Comparison of ENCODE assay signal across 8 cellular contexts in genomic region chr22:43060213-43060612, GRCh38. TPM values are rescaled to one million over a fixed set of nuclear protein-coding genes. Genes with fewer than 3 reads are reported as not detected.
DNase-seq lines count a peak whose midpoint lies in the region; ATAC-seq and TF ChIP-seq lines count a peak whose summit lies in the region.

No MANE protein-coding gene starts in this region.

- H3K4me3 Mint-ChIP-seq in MCF 10A (ENCODE audit: unreplicated experiment): no peak overlapping the region
- no peak overlapping the region for H3K4me3 Mint-ChIP-seq in naive thymus-derived CD4-positive, alpha-beta T cell

- H3K4me1 ChIP-seq in left ventricle myocardium inferior: no peaks in the 10 kb centered on the region
- H3K4me1 ChIP-seq in naive thymus-derived CD4-positive, alpha-beta T cell (ENCODE audit: control insufficient read depth in 2 of 2, insufficient read depth in 2 of 2, low read length in 2 of 2): no peaks in the 10 kb centered on the region

- intact Hi-C loops in left ventricle myocardium inferior (cut with micrococcal nuclease) (no loop called here), Right ventricle myocardium inferior (cut with DNase I) (no loop called here), MCF 10A (cut with micrococcal nuclease) (no loop called here)
- intact Hi-C loops in naive thymus-derived CD4-positive, alpha-beta T cell (cut with micrococcal nuclease): no loop called here

- H3K27ac Mint-ChIP-seq in MCF 10A (ENCODE audit: low read depth, unreplicated experiment): no peak overlapping the region
- no peak overlapping the region for H3K27ac Mint-ChIP-seq in naive thymus-derived CD4-positive, alpha-beta T cell

- no TSS peak for BruUV-seq in MCF 10A (replicated peaks; lab: Mats Ljungman, UMichigan)

- no peaks in the 10 kb centered on the region for H3K27me3 Mint-ChIP-seq in MCF 10A (ENCODE audit: insufficient read depth, unreplicated experiment)
- no peaks in the 10 kb centered on the region for H3K27me3 Mint-ChIP-seq in naive thymus-derived CD4-positive, alpha-beta T cell

- POLR2A ChIA-PET in RWPE1 (lab: Yijun Ruan, JAX; ENCODE audit: low non-redundant PET): no interaction called here
- POLR2A ChIA-PET in MCF 10A (lab: Yijun Ruan, JAX): interaction anchor here (0.9 kb wide), 1 partner anchor 45 kb away, joined by 6 read pairs; the partner anchor contains the start of gene PACSIN2
- POLR2A ChIA-PET in naive thymus-derived CD4-positive, alpha-beta T cell (lab: Charles Lee): no interaction called here

- CTCF ChIA-PET in RWPE1 (lab: Yijun Ruan, JAX): interaction anchor here (0.6 to 1.1 kb wide), 6 partner anchors 10 to 459 kb away, joined by 3 to 5 read pairs (median 3); no protein-coding TSS in a partner anchor
- CTCF ChIA-PET in MCF 10A (lab: Yijun Ruan, JAX): interaction anchor here (0.6 to 1.5 kb wide), 9 partner anchors 13 to 406 kb away, joined by 3 to 6 read pairs (median 4); no protein-coding TSS in a partner anchor
- CTCF ChIA-PET in naive thymus-derived CD4-positive, alpha-beta T cell (lab: Charles Lee): interaction anchor here (0.5 kb wide), 1 partner anchor 27 kb away, joined by 5 read pairs; no protein-coding TSS in a partner anchor

- TF ChIP-seq CTCF in left ventricle myocardium inferior (IDR thresholded peaks at IDR 0.05; ENCODE audit: borderline replicate concordance): peak; percentile 56
- peak; percentile 57 for TF ChIP-seq CTCF in RWPE1 (conservative IDR thresholded peaks at IDR 0.05; ENCODE audit: low read depth)
- peak; percentile 63 for TF ChIP-seq CTCF in MCF 10A (IDR thresholded peaks at IDR 0.05; ENCODE audit: unreplicated experiment)

- H3K36me3 Mint-ChIP-seq in MCF 10A (ENCODE audit: insufficient read depth, unreplicated experiment): peaks cover 7% of the 10 kb centered on the region
- peaks cover 1 to 42% (median 16%) of the 10 kb centered on the region in 5 donors for H3K36me3 Mint-ChIP-seq in naive thymus-derived CD4-positive, alpha-beta T cell

- H3K36me3 ChIP-seq in left ventricle myocardium inferior: peaks cover 38% of the 10 kb centered on the region
- peaks cover 0 to 42% (median 0%) of the 10 kb centered on the region in 3 experiments for H3K36me3 ChIP-seq in naive thymus-derived CD4-positive, alpha-beta T cell (ENCODE audit: control insufficient read depth in 2 of 3, insufficient read depth in 3 of 3, low read length in 3 of 3)

- H3K9me3 ChIP-seq in left ventricle myocardium inferior (replicated peaks): no peaks in the 10 kb centered on the region
- no peaks in the 10 kb centered on the region for H3K9me3 ChIP-seq in naive thymus-derived CD4-positive, alpha-beta T cell (ENCODE audit: control insufficient read depth in 2 of 3, low read length in 3 of 3)

- H3K27me3 ChIP-seq in left ventricle myocardium inferior (ENCODE audit: low read depth): no peaks in the 10 kb centered on the region
- no peaks in the 10 kb centered on the region for H3K27me3 ChIP-seq in naive thymus-derived CD4-positive, alpha-beta T cell (ENCODE audit: control insufficient read depth in 2 of 2, insufficient read depth in 2 of 2, low read length in 2 of 2)

- H3K4me1 Mint-ChIP-seq in MCF 10A (ENCODE audit: insufficient read depth, unreplicated experiment): no peaks in the 10 kb centered on the region
- H3K4me1 Mint-ChIP-seq in naive thymus-derived CD4-positive, alpha-beta T cell: no peaks in the 10 kb centered on the region

- H3K9me3 Mint-ChIP-seq in MCF 10A (ENCODE audit: unreplicated experiment): no peaks in the 10 kb centered on the region
- H3K9me3 Mint-ChIP-seq in naive thymus-derived CD4-positive, alpha-beta T cell: no peaks in the 10 kb centered on the region

- DNase-seq in left ventricle myocardium inferior: no peak
- DNase-seq in Right ventricle myocardium inferior (ENCODE audit: missing footprints): no peak
- no peak for DNase-seq in RWPE1 (ENCODE audit: low spot score)
- DNase-seq in MCF 10A (ENCODE audit: unreplicated experiment): peak; percentile 32
- DNase-seq in naive thymus-derived CD4-positive, alpha-beta T cell: peak in 5 of 9 donors; percentile 8 to 67 (median 19)
- no peak for DNase-seq in HCEC 1CT
- no peak for DNase-seq in activated gamma-delta T cell treated with Interleukin-2 at 50 U/mL for 16 hours

- no peak overlapping the region for H3K4me3 ChIP-seq in left ventricle myocardium inferior
- no peak overlapping the region for H3K4me3 ChIP-seq in naive thymus-derived CD4-positive, alpha-beta T cell (ENCODE audit: low read length)

- ATAC-seq in Right ventricle myocardium inferior: no peak
- peak; percentile 53 for ATAC-seq in naive thymus-derived CD4-positive, alpha-beta T cell
- no peak for ATAC-seq in HG02840 (IDR thresholded peaks at IDR 0.05; ENCODE audit: low FRiP score, unreplicated experiment)

- no peak overlapping the region for H3K27ac ChIP-seq in left ventricle myocardium inferior (replicated peaks)
- no peak overlapping the region for H3K27ac ChIP-seq in RWPE1
- no peak overlapping the region for H3K27ac ChIP-seq in naive thymus-derived CD4-positive, alpha-beta T cell (ENCODE audit: low read depth, low read length)

RNA-seq across cellular contexts. Expression of gene TTLL1, which starts 29.0 kb away (rescaled TPM):
- total RNA-seq in left ventricle myocardium inferior: 8.5 TPM
- total RNA-seq in Right ventricle myocardium inferior: 7.3 TPM
- 3.3 and 3.6 TPM in 2 replicates for total RNA-seq in MCF 10A (2022)
- total RNA-seq in naive thymus-derived CD4-positive, alpha-beta T cell: 1 to 10 TPM; 4.6 to 7.7 (median 6.9) TPM
- 10 to 100 TPM; 10.6 to 16.1 TPM for polyA plus RNA-seq in naive thymus-derived CD4-positive, alpha-beta T cell

RNA-seq across cellular contexts. Expression of gene PACSIN2, which starts 45.3 kb away (rescaled TPM):
- total RNA-seq in left ventricle myocardium inferior: 64.8 TPM
- 64.9 TPM for total RNA-seq in Right ventricle myocardium inferior
- total RNA-seq in MCF 10A (2022): 66.5 and 67.3 TPM in 2 replicates
- total RNA-seq in naive thymus-derived CD4-positive, alpha-beta T cell: 10 to 100 TPM; 27.6 to 62.5 (median 38.1) TPM
- polyA plus RNA-seq in naive thymus-derived CD4-positive, alpha-beta T cell: 10 to 100 TPM; 26.6 to 36.3 TPM

RNA-seq across cellular contexts. Expression of gene BIK, which starts 50.3 kb away (rescaled TPM):
- 0.41 TPM for total RNA-seq in left ventricle myocardium inferior
- total RNA-seq in Right ventricle myocardium inferior: 0.43 TPM
- 7.3 and 10.0 TPM in 2 replicates for total RNA-seq in MCF 10A (2022)
- 1 to 10 TPM; 1.1 to 2.6 (median 1.4) TPM for total RNA-seq in naive thymus-derived CD4-positive, alpha-beta T cell
- 1 to 10 TPM; 2.2 to 4.3 TPM for polyA plus RNA-seq in naive thymus-derived CD4-positive, alpha-beta T cell

Comparison
In these comparisons a context has a peak if more than half of its experiments do, and no peak if none do; other contexts are left out.
1. DNase-seq: peak in MCF 10A (single experiment) and naive thymus-derived CD4-positive, alpha-beta T cell (5 of 9); none in left ventricle myocardium inferior (single experiment), Right ventricle myocardium inferior (single experiment), RWPE1 (single experiment), HCEC 1CT (single experiment) and activated gamma-delta T cell treated with Interleukin-2 at 50 U/mL for 16 hours (single experiment).
2. Peak in every context shown above with its lines, with median percentiles within 50 percentile points of each other: CTCF ChIP-seq.